In genomic region chr1:185719021-185719420, GRCh38 we compare ENCODE assay signal across 9 cellular contexts. TPM values are rescaled to one million over a fixed set of nuclear protein-coding genes. Genes with fewer than 3 reads are reported as not detected.
A peak's percentile ranks its signal among the peaks of the same experiment; 100 is the strongest.
DNase-seq lines count a peak whose midpoint lies in the region; ATAC-seq, FAIRE-seq and TF ChIP-seq lines count a peak whose summit lies in the region.
"Had no signal": no experiment of that assay in that cellular context is flagged by ENCODE, and none has a peak within 500 bp of the region (broad histone marks: within the 10 kb centered on the region; RNA-seq: fewer than 3 reads in every experiment).

No MANE protein-coding gene starts in this region.

- no peak for TF ChIP-seq POLR2A in stomach (IDR thresholded peaks at IDR 0.05)

- peaks cover 22% of the 10 kb centered on the region for H3K4me1 Mint-ChIP-seq in MCF 10A (ENCODE audit: insufficient read depth, unreplicated experiment)
- H3K4me1 Mint-ChIP-seq in activated CD4-positive, alpha-beta memory T cell treated with anti-CD3 and anti-CD28 coated beads for 36 hours (ENCODE audit: low read depth) = no peaks in the 10 kb centered on the region
- peaks cover 0 to 3% of the 10 kb centered on the region in 2 donors for H3K4me1 Mint-ChIP-seq in natural killer cell treated with Interleukin-12 subunit alpha and Interleukin-12 subunit beta and Interleukin-15 and Interleukin-18, amount 100 ng/mL, for 72 hours (ENCODE audit: low read depth in 2 of 2)

- ATAC-seq in left lung = peak; percentile 69
- ATAC-seq in natural killer cell treated with Interleukin-12 subunit alpha and Interleukin-12 subunit beta and Interleukin-15 and Interleukin-18, amount 100 ng/mL, for 72 hours = no peak
- ATAC-seq in GM18858 (IDR thresholded peaks at IDR 0.05; ENCODE audit: unreplicated experiment) = no peak

- intact Hi-C loops in MCF 10A (cut with micrococcal nuclease) = loop anchor here (5.0 kb wide), 1 partner anchor 83 kb away; no protein-coding TSS in a partner anchor
- intact Hi-C loops in left lung (cut with DNase I) = no loop called here
- intact Hi-C loops in activated CD4-positive, alpha-beta memory T cell treated with anti-CD3 and anti-CD28 coated beads for 36 hours (cut with micrococcal nuclease) = no loop called here
- intact Hi-C loops in stomach (cut with DNase I; ENCODE audit: low total_unique reads) = no loop called here

- FAIRE-seq in HTR-8/SVneo (lab: Jason Lieb, UNC) = peak; percentile 62

- H3K4me3 ChIP-seq in left lung (no peak overlapping the region), stomach (no peak overlapping the region)

- POLR2A ChIA-PET in MCF 10A (lab: Yijun Ruan, JAX) = interaction anchor here (0.8 to 1.4 kb wide), 4 partner anchors 11 to 491 kb away, joined by 3 to 5 read pairs (median 4); partner anchors contain the start of gene HMCN1
- POLR2A ChIA-PET in activated CD4-positive, alpha-beta memory T cell treated with anti-CD3 and anti-CD28 coated beads for 36 hours (lab: Charles Lee) = no interaction called here

- no peaks in the 10 kb centered on the region for H3K36me3 Mint-ChIP-seq in MCF 10A (ENCODE audit: insufficient read depth, unreplicated experiment)
- no peaks in the 10 kb centered on the region for H3K36me3 Mint-ChIP-seq in activated CD4-positive, alpha-beta memory T cell treated with anti-CD3 and anti-CD28 coated beads for 36 hours
- H3K36me3 Mint-ChIP-seq in natural killer cell treated with Interleukin-12 subunit alpha and Interleukin-12 subunit beta and Interleukin-15 and Interleukin-18, amount 100 ng/mL, for 72 hours = peaks cover 6% of the 10 kb centered on the region
- H3K36me3 Mint-ChIP-seq: type B pancreatic cell had no signal

- H3K4me3 Mint-ChIP-seq in MCF 10A (ENCODE audit: unreplicated experiment) = no peak overlapping the region
- H3K4me3 Mint-ChIP-seq in activated CD4-positive, alpha-beta memory T cell treated with anti-CD3 and anti-CD28 coated beads for 36 hours = no peak overlapping the region
- no peak overlapping the region for H3K4me3 Mint-ChIP-seq in natural killer cell treated with Interleukin-12 subunit alpha and Interleukin-12 subunit beta and Interleukin-15 and Interleukin-18, amount 100 ng/mL, for 72 hours
- H3K4me3 Mint-ChIP-seq: type B pancreatic cell had no signal

- CTCF ChIA-PET in MCF 10A (lab: Yijun Ruan, JAX) = interaction anchor here (0.6 to 5.6 kb wide), 17 partner anchors 15 to 586 kb away, joined by 3 to 60 read pairs (median 6); partner anchors contain the start of genes HMCN1 and IVNS1ABP
- CTCF ChIA-PET in activated CD4-positive, alpha-beta memory T cell treated with anti-CD3 and anti-CD28 coated beads for 36 hours (lab: Charles Lee) = no interaction called here

- DNase-seq in AG09319 (ENCODE audit: extremely low read depth, low read depth) = peak; percentile 43
- DNase-seq in HTR-8/SVneo (ENCODE audit: insufficient read length, low spot score) = peak; percentile 24
- DNase-seq in MCF 10A (ENCODE audit: unreplicated experiment) = peak; percentile 98
- DNase-seq in left lung = peak in 1 of 2 donors; percentile 42
- DNase-seq in activated CD4-positive, alpha-beta memory T cell treated with anti-CD3 and anti-CD28 coated beads for 36 hours = no peak
- DNase-seq in natural killer cell treated with Interleukin-12 subunit alpha and Interleukin-12 subunit beta and Interleukin-15 and Interleukin-18, amount 100 ng/mL, for 72 hours (ENCODE audit: low spot score) = no peak
- DNase-seq in stomach = no peak

- H3K36me3 ChIP-seq in left lung (no peaks in the 10 kb centered on the region), stomach (no peaks in the 10 kb centered on the region)

- no peaks in the 10 kb centered on the region for H3K27me3 Mint-ChIP-seq in MCF 10A (ENCODE audit: insufficient read depth, unreplicated experiment)
- peaks cover 4% of the 10 kb centered on the region for H3K27me3 Mint-ChIP-seq in activated CD4-positive, alpha-beta memory T cell treated with anti-CD3 and anti-CD28 coated beads for 36 hours
- H3K27me3 Mint-ChIP-seq in natural killer cell treated with Interleukin-12 subunit alpha and Interleukin-12 subunit beta and Interleukin-15 and Interleukin-18, amount 100 ng/mL, for 72 hours = peaks cover 35 to 53% of the 10 kb centered on the region in 2 donors

- BruUV-seq in MCF 10A (replicated peaks; lab: Mats Ljungman, UMichigan) = no TSS peak

- no peaks in the 10 kb centered on the region for H3K9me3 Mint-ChIP-seq in MCF 10A (ENCODE audit: unreplicated experiment)
- no peaks in the 10 kb centered on the region for H3K9me3 Mint-ChIP-seq in activated CD4-positive, alpha-beta memory T cell treated with anti-CD3 and anti-CD28 coated beads for 36 hours
- H3K9me3 Mint-ChIP-seq in natural killer cell treated with Interleukin-12 subunit alpha and Interleukin-12 subunit beta and Interleukin-15 and Interleukin-18, amount 100 ng/mL, for 72 hours = peaks cover 5% of the 10 kb centered on the region
- H3K9me3 Mint-ChIP-seq: type B pancreatic cell had no signal

- 16 to 26% (median 18%) methylated on average over 4 of the region's 4 CpGs for WGBS in stomach, 5 donors

- H3K4me1 ChIP-seq in left lung (no peaks in the 10 kb centered on the region), stomach (peaks cover 0 to 6% (median 0%) of the 10 kb centered on the region in 4 donors)

- no peak for TF ChIP-seq EP300 in stomach (IDR thresholded peaks at IDR 0.05)

- H3K27ac Mint-ChIP-seq in MCF 10A (ENCODE audit: low read depth, unreplicated experiment) = peak overlapping the region; percentile 70
- no peak overlapping the region for H3K27ac Mint-ChIP-seq in activated CD4-positive, alpha-beta memory T cell treated with anti-CD3 and anti-CD28 coated beads for 36 hours
- no peak overlapping the region for H3K27ac Mint-ChIP-seq in natural killer cell treated with Interleukin-12 subunit alpha and Interleukin-12 subunit beta and Interleukin-15 and Interleukin-18, amount 100 ng/mL, for 72 hours
- H3K27ac Mint-ChIP-seq: type B pancreatic cell had no signal

- H3K27me3 ChIP-seq in left lung (no peaks in the 10 kb centered on the region), stomach (no peaks in the 10 kb centered on the region)

- H3K9me3 ChIP-seq in left lung (no peaks in the 10 kb centered on the region), stomach (no peaks in the 10 kb centered on the region)

- TF ChIP-seq CTCF in AG09319 (IDR thresholded peaks at IDR 0.05; ENCODE audit: low read depth, low read length) (peak; percentile 29), MCF 10A (IDR thresholded peaks at IDR 0.05; ENCODE audit: unreplicated experiment) (peak; percentile 21), left lung (IDR thresholded peaks at IDR 0.05) (no peak), stomach (IDR thresholded peaks at IDR 0.05) (no peak)

- H3K27ac ChIP-seq in left lung = no peak overlapping the region
- H3K27ac ChIP-seq in stomach = no peak overlapping the region

RNA-seq across cellular contexts. Expression of gene HMCN1, which starts 15.2 kb away (rescaled TPM):
- total RNA-seq in MCF 10A (2022) = 0.07 and 0.12 TPM in 2 replicates
- total RNA-seq in left lung = 10 to 100 TPM; 24.0 to 91.0 TPM
- not detected for total RNA-seq in activated CD4-positive, alpha-beta memory T cell treated with anti-CD3 and anti-CD28 coated beads for 36 hours
- 1 to 10 TPM; 1.1 to 1.4 TPM for total RNA-seq in natural killer cell treated with Interleukin-12 subunit alpha and Interleukin-12 subunit beta and Interleukin-15 and Interleukin-18, amount 100 ng/mL, for 72 hours
- 10 to 100 TPM in 1 of 5 donors, 1 to 10 TPM in 2, under 1 TPM in 2; 0.58 to 15.1 (median 1.2) TPM for total RNA-seq in stomach
- under 1 TPM; 0.12 to 0.83 (median 0.15) TPM for polyA plus RNA-seq in stomach

Comparison
In these comparisons a context has a peak if more than half of its experiments do, and no peak if none do; other contexts are left out.
1. DNase-seq: peak in AG09319 (single experiment), HTR-8/SVneo (single experiment) and MCF 10A (single experiment); none in activated CD4-positive, alpha-beta memory T cell treated with anti-CD3 and anti-CD28 coated beads for 36 hours (single experiment), natural killer cell treated with Interleukin-12 subunit alpha and Interleukin-12 subunit beta and Interleukin-15 and Interleukin-18, amount 100 ng/mL, for 72 hours (single experiment) and stomach (single experiment).
2. CTCF ChIP-seq: peak in AG09319 (single experiment) and MCF 10A (single experiment); none in left lung (0 of 2) and stomach (0 of 7).